In the genomic region with DNA sequence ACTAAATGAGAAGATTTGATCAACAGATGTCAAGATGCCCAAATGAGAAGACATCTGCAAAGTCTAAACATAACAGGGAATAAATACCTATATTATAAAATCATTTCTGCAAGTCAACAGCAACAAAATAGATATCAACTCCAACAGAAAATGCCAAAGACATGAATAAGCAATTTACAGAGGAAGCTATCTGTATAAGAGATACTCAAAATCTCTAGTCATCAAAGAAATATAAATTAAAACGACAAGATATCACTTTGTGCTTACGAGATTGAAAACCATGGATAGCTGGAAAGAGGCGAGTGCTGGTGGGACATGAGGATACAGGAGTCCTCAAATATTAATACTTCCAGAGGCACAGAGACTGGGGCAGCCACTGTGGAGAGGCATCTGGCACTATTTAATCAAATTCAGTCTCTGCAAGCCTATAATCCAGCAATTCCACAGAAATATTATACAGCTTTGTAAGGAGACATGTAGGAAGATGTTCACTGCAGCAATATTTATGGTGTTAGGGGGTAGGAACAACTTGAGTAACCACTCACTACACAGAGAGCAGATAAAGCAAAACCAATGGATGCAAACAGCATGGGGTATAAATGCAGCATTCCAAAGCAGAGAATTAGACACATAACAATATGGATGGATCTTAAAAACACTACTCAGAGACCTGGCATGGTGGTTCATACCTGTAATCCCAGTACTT, we compare ENCODE assay signal across 20 cellular contexts. TPM values are rescaled to one million over a fixed set of nuclear protein-coding genes. Genes with fewer than 3 reads are reported as not detected.
A peak's percentile ranks its signal among the peaks of the same experiment; 100 is the strongest.
DNase-seq lines count a peak whose midpoint lies in the region; ATAC-seq, FAIRE-seq and TF ChIP-seq lines count a peak whose summit lies in the region.
"Had no signal": no experiment of that assay in that cellular context is flagged by ENCODE, and none has a peak within 500 bp of the region (broad histone marks: within the 10 kb centered on the region; RNA-seq: fewer than 3 reads in every experiment).

No MANE protein-coding gene starts in this region.

- no TSS peak for BruUV-seq in Panc1 (replicated peaks; lab: Mats Ljungman, UMichigan)
- BruUV-seq in endothelial cell of umbilical vein (replicated peaks; lab: Mats Ljungman, UMichigan) = no TSS peak

- DNase-seq in AG09309 (ENCODE audit: low read depth) (no peak), Panc1 (ENCODE audit: low read depth, low spot score) (no peak), endothelial cell of umbilical vein (ENCODE audit: low read depth, low spot score) (peak; percentile 38), osteocyte (ENCODE audit: extremely low spot score, unreplicated experiment) (no peak), HPDE6-E6E7 (ENCODE audit: extremely low spot score) (no peak), NCI-H2029 treated with DMSO at 0.1 percent for 48 hours (lab: John Stamatoyannopoulos, UW) (no peak)
- DNase-seq in stimulated activated naive CD4-positive, alpha-beta T cell treated with Interleukin-2 at 50 U/mL for 16 hours (lab: John Stamatoyannopoulos, UW) = no peak
- no peak for DNase-seq in activated CD4-positive, alpha-beta memory T cell treated with anti-CD3 and anti-CD28 coated beads for 36 hours
- DNase-seq: activated CD4-positive, alpha-beta T cell treated with anti-CD3 and anti-CD28 coated beads for 48 hours; effector memory CD8-positive, alpha-beta T cell; MV-4-11; NCI-H2171 treated with DMSO at 0.1 percent for 48 hours; OCI-M1; stimulated activated CD4-positive, alpha-beta T cell treated with anti-CD3 and anti-CD28 coated beads, Interleukin-1b, Interleukin-23, amount 100 ng/mL, for 48 hours; T-helper 2 cell had no signal

- no peaks in the 10 kb centered on the region for H3K9me1 ChIP-seq in endothelial cell of umbilical vein (replicated peaks; ENCODE audit: control insufficient read depth, extremely low read depth, insufficient read depth, low read length)

- no peak for TF ChIP-seq POLR2A in endothelial cell of umbilical vein (IDR thresholded peaks at IDR 0.05; ENCODE audit: low read depth, low read length)

- peaks cover 3% of the 10 kb centered on the region for H3K36me3 Mint-ChIP-seq in osteocyte (ENCODE audit: unreplicated experiment)
- no peaks in the 10 kb centered on the region for H3K36me3 Mint-ChIP-seq in activated CD4-positive, alpha-beta memory T cell treated with anti-CD3 and anti-CD28 coated beads for 36 hours

- intact Hi-C loops in Panc1 (cut with micrococcal nuclease; ENCODE audit: unreplicated experiment) (no loop called here), endothelial cell of umbilical vein (cut with micrococcal nuclease) (loop anchor here (1.0 to 5.0 kb wide), 2 partner anchors 28 to 223 kb away; a partner anchor contains a TSS)
- intact Hi-C loops in activated CD4-positive, alpha-beta memory T cell treated with anti-CD3 and anti-CD28 coated beads for 36 hours (cut with micrococcal nuclease) = loop anchor here (5.0 to 10.0 kb wide), 2 partner anchors 158 to 180 kb away; a partner anchor contains a TSS

- H3K4me1 ChIP-seq in Panc1 (ENCODE audit: control insufficient read depth, insufficient read depth, low read length) (peaks cover 68% of the 10 kb centered on the region), endothelial cell of umbilical vein (ENCODE audit: control insufficient read depth, extremely low read depth, insufficient read depth, low read length) (peaks cover 57% of the 10 kb centered on the region)

- FAIRE-seq in endothelial cell of umbilical vein (lab: Jason Lieb, UNC) = no peak

- H3K27ac Mint-ChIP-seq in osteocyte (ENCODE audit: unreplicated experiment) = peak overlapping the region; percentile 97
- H3K27ac Mint-ChIP-seq in activated CD4-positive, alpha-beta memory T cell treated with anti-CD3 and anti-CD28 coated beads for 36 hours = no peak overlapping the region
- H3K27ac Mint-ChIP-seq: activated T-helper 2 cell treated with anti-CD3 and anti-CD28 coated beads, Interferon-gamma antibody, Interleukin-2, Interleukin-4, amounts not matched to agents 10 μg/mL and 5 μg/mL and 100 μg/mL, durations not matched to agents 14 hours and 24 hours and 36 hours; effector memory CD8-positive, alpha-beta T cell; GM23338; progenitor cell of endocrine pancreas had no signal

- peak overlapping the region; percentile 11 for H3K4me3 ChIP-seq in AG09309 (ENCODE audit: control insufficient read depth, low read depth, low read length)
- H3K4me3 ChIP-seq in Panc1 (ENCODE audit: low read depth in 2 of 2, low read length in 2 of 2) = peak overlapping the region; percentile 27 to 91
- peak overlapping the region in 2 of 3 experiments; percentile 18 to 59 for H3K4me3 ChIP-seq in endothelial cell of umbilical vein (replicated peaks in 1 of 3; ENCODE audit: insufficient read depth in 1 of 3, low read depth in 1 of 3, low read length in 3 of 3)
- H3K4me3 ChIP-seq: BLaER1, GM23338 had no signal

- dilution Hi-C loops in endothelial cell of umbilical vein (cut with MboI; ENCODE audit: extremely low pct_ligation_motif_present, low sequenced_read_pairs) = no loop called here

- H3K4me3 Mint-ChIP-seq in osteocyte (ENCODE audit: unreplicated experiment) = no peak overlapping the region
- no peak overlapping the region for H3K4me3 Mint-ChIP-seq in activated CD4-positive, alpha-beta memory T cell treated with anti-CD3 and anti-CD28 coated beads for 36 hours
- H3K4me3 Mint-ChIP-seq: effector memory CD8-positive, alpha-beta T cell; GM23338 had no signal

- no peaks in the 10 kb centered on the region for H3K9me3 Mint-ChIP-seq in osteocyte (ENCODE audit: unreplicated experiment)
- H3K9me3 Mint-ChIP-seq in activated CD4-positive, alpha-beta memory T cell treated with anti-CD3 and anti-CD28 coated beads for 36 hours = no peaks in the 10 kb centered on the region
- H3K9me3 Mint-ChIP-seq: activated T-helper 2 cell treated with anti-CD3 and anti-CD28 coated beads, Interferon-gamma antibody, Interleukin-2, Interleukin-4, amounts not matched to agents 10 μg/mL and 5 μg/mL and 100 μg/mL, durations not matched to agents 14 hours and 24 hours and 36 hours; brain; effector memory CD8-positive, alpha-beta T cell; GM23338 had no signal

- H3K79me2 ChIP-seq in endothelial cell of umbilical vein (ENCODE audit: control insufficient read depth, insufficient read depth, low read length) = peaks cover 85% of the 10 kb centered on the region

- H3K27ac ChIP-seq in Panc1 (ENCODE audit: low read length) = peak overlapping the region; percentile 99
- H3K27ac ChIP-seq in endothelial cell of umbilical vein (ENCODE audit: insufficient read depth, low read depth, low read length) = peak overlapping the region; percentile 83
- H3K27ac ChIP-seq: BLaER1 had no signal

- H3K4me2 ChIP-seq in endothelial cell of umbilical vein (ENCODE audit: insufficient read depth, low read length) = peak overlapping the region; percentile 81
- H3K4me2 ChIP-seq: BLaER1, GM23338 had no signal

- H2AFZ ChIP-seq in endothelial cell of umbilical vein (ENCODE audit: low read depth, low read length) = no peak overlapping the region
- H2AFZ ChIP-seq: GM23338 had no signal

- TF ChIP-seq CTCF in AG09309 (IDR thresholded peaks at IDR 0.05; ENCODE audit: control insufficient read depth, insufficient read depth, low read depth, low read length, missing control alignments) (no peak), Panc1 (IDR thresholded peaks at IDR 0.05) (no peak), endothelial cell of umbilical vein (IDR thresholded peaks at IDR 0.05; ENCODE audit: extremely low read depth in 1 of 2, insufficient read depth in 1 of 2, low read depth in 1 of 2, low read length in 2 of 2) (no peak), osteocyte (IDR thresholded peaks at IDR 0.05) (no peak)

- CTCF ChIA-PET in Panc1 (lab: Charles Lee) = interaction anchor here (0.6 kb wide), 2 partner anchors 152 to 222 kb away, joined by 4 to 6 read pairs; no protein-coding TSS in a partner anchor
- CTCF ChIA-PET in endothelial cell of umbilical vein (lab: Charles Lee) = interaction anchor here (0.5 to 3.7 kb wide), 12 partner anchors 9 to 226 kb away, joined by 3 to 29 read pairs (median 12); no protein-coding TSS in a partner anchor
- CTCF ChIA-PET in activated CD4-positive, alpha-beta memory T cell treated with anti-CD3 and anti-CD28 coated beads for 36 hours (lab: Charles Lee) = interaction anchor here (2.8 to 9.8 kb wide), 2 partner anchors 11 to 159 kb away, joined by 13 to 119 read pairs; no protein-coding TSS in a partner anchor

- H3K27me3 ChIP-seq in Panc1 (ENCODE audit: control insufficient read depth, insufficient read depth, low read length) (no peaks in the 10 kb centered on the region), endothelial cell of umbilical vein (ENCODE audit: control insufficient read depth in 2 of 2, insufficient read depth in 2 of 2, low read length in 2 of 2) (no peaks in the 10 kb centered on the region)
- H3K27me3 ChIP-seq: BLaER1 had no signal

- no peak for ATAC-seq in Panc1
- ATAC-seq: effector memory CD8-positive, alpha-beta T cell; GM23338 had no signal

- POLR2A ChIA-PET in Panc1 (lab: Charles Lee) (interaction anchor here (0.6 to 1.2 kb wide), 6 partner anchors 15 to 260 kb away, joined by 3 to 10 read pairs (median 6); no protein-coding TSS in a partner anchor), endothelial cell of umbilical vein (lab: Charles Lee) (interaction anchor here (0.9 to 3.1 kb wide), 4 partner anchors 8 to 91 kb away, joined by 5 to 19 read pairs (median 8); no protein-coding TSS in a partner anchor)
- POLR2A ChIA-PET in activated CD4-positive, alpha-beta memory T cell treated with anti-CD3 and anti-CD28 coated beads for 36 hours (lab: Charles Lee) = no interaction called here

- peaks cover 78% of the 10 kb centered on the region for H3K4me1 Mint-ChIP-seq in osteocyte (ENCODE audit: unreplicated experiment)
- H3K4me1 Mint-ChIP-seq in activated CD4-positive, alpha-beta memory T cell treated with anti-CD3 and anti-CD28 coated beads for 36 hours (ENCODE audit: low read depth) = peaks cover 39% of the 10 kb centered on the region

- H3K36me3 ChIP-seq in Panc1 (ENCODE audit: control insufficient read depth, insufficient read depth, low read length) (peaks cover 11% of the 10 kb centered on the region; the same call in 1 of the 2 replicates), endothelial cell of umbilical vein (ENCODE audit: control insufficient read depth in 2 of 2, extremely low read depth in 1 of 2, insufficient read depth in 2 of 2, low read length in 2 of 2) (peaks cover 0 to 1% of the 10 kb centered on the region in 2 experiments)
- H3K36me3 ChIP-seq: BLaER1 had no signal

- H3K9me3 ChIP-seq in Panc1 (ENCODE audit: control insufficient read depth, insufficient read depth, low read depth, low read length) = peaks cover 2% of the 10 kb centered on the region; the same call in 1 of the 2 replicates
- no peaks in the 10 kb centered on the region for H3K9me3 ChIP-seq in endothelial cell of umbilical vein (replicated peaks; ENCODE audit: control insufficient read depth, insufficient read depth, low read length)
- H3K9me3 ChIP-seq: BLaER1 had no signal

- peaks cover 2% of the 10 kb centered on the region for H4K20me1 ChIP-seq in endothelial cell of umbilical vein (replicated peaks; ENCODE audit: control insufficient read depth, extremely low read depth, insufficient read depth, low read length)

- H3K9ac ChIP-seq in endothelial cell of umbilical vein (replicated peaks; ENCODE audit: extremely low read depth, insufficient read depth, low read length) = peak overlapping the region; percentile 65
- H3K9ac ChIP-seq: BLaER1 had no signal

- in situ Hi-C loops in Panc1 (cut with HindIII; ENCODE audit: low pct_unique_long_range_greater_than_20kb, low sequenced_read_pairs) = no loop called here

- H3K27me3 Mint-ChIP-seq in osteocyte (ENCODE audit: unreplicated experiment) = no peaks in the 10 kb centered on the region
- peaks cover 6% of the 10 kb centered on the region for H3K27me3 Mint-ChIP-seq in activated CD4-positive, alpha-beta memory T cell treated with anti-CD3 and anti-CD28 coated beads for 36 hours
- H3K27me3 Mint-ChIP-seq: effector memory CD8-positive, alpha-beta T cell had no signal

RNA-seq across cellular contexts. Expression of a gene that starts 4.8 kb away (rescaled TPM):
- total RNA-seq in Panc1 (2021; ENCODE audit: unreplicated experiment) (39.3 TPM), endothelial cell of umbilical vein (53.4 and 56.1 TPM in 2 replicates), osteocyte (16.2 and 17.5 TPM in 2 replicates)
- polyA plus RNA-seq in Panc1 (2012; ENCODE audit: insufficient read length) = 21.7 TPM
- 28.0 and 32.0 TPM in 2 replicates for polyA plus RNA-seq in endothelial cell of umbilical vein
- polyA plus RNA-seq in endothelial cell of umbilical vein (2011; cell fraction: cytosol; rRNA removed) = 38.1 and 46.2 TPM in 2 replicates
- polyA plus RNA-seq in endothelial cell of umbilical vein (2011; cell fraction: nucleus; rRNA removed) = 99.9 and 110 TPM in 2 replicates
- polyA plus RNA-seq in endothelial cell of umbilical vein (2012) = 32.2 and 38.9 TPM in 2 replicates
- polyA minus RNA-seq in endothelial cell of umbilical vein = 45.9 and 49.5 TPM in 2 replicates
- 5.4 TPM for polyA minus RNA-seq in endothelial cell of umbilical vein (2011; cell fraction: cytosol; rRNA and poly(A)+ RNA removed)
- polyA minus RNA-seq in endothelial cell of umbilical vein (2011; cell fraction: nucleus; rRNA and poly(A)+ RNA removed) = 72.5 and 97.0 TPM in 2 replicates
- total RNA-seq in activated CD4-positive, alpha-beta memory T cell treated with anti-CD3 and anti-CD28 coated beads for 36 hours = 1 to 10 TPM; 2.1 to 2.2 TPM
